Comparison of ENCODE assay signal across 1 cellular context in the genomic region with DNA sequence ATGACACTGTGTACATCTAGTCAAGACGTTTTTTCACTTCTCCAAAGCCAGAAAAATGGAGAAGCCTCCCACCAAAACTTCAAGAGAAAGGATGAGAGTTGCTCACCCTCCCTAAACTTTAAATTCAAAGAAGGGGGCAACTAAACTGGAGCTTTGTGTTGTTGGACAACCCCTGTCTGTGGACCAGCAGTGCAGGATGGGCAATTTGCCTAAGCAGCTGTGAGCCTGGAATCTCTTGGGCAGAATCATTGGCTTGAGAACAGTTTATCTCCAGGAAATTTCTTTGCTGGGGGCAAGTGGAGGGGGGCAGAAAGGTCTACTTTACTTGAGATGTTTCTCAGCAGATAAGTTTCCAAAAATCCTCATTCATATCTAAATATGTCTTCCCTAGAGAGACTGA.
TF ChIP-seq lines count a peak whose summit lies in the region.

No MANE protein-coding gene starts in this region.

TF ChIP-seq in GM12878, 131 proteins besides CTCF, POLR2A, EP300 and RAD21:
- TF ChIP-seq, protein P1, sequence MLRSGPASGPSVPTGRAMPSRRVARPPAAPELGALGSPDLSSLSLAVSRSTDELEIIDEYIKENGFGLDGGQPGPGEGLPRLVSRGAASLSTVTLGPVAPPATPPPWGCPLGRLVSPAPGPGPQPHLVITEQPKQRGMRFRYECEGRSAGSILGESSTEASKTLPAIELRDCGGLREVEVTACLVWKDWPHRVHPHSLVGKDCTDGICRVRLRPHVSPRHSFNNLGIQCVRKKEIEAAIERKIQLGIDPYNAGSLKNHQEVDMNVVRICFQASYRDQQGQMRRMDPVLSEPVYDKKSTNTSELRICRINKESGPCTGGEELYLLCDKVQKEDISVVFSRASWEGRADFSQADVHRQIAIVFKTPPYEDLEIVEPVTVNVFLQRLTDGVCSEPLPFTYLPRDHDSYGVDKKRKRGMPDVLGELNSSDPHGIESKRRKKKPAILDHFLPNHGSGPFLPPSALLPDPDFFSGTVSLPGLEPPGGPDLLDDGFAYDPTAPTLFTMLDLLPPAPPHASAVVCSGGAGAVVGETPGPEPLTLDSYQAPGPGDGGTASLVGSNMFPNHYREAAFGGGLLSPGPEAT (IDR thresholded peaks at IDR 0.05; ENCODE audit: low read depth), result no peak
- TF ChIP-seq ZNF207 (IDR thresholded peaks at IDR 0.05; ENCODE audit: borderline replicate concordance) (no peak), HDGF (IDR thresholded peaks at IDR 0.05) (no peak), JUNB (IDR thresholded peaks at IDR 0.05) (no peak), CREM (IDR thresholded peaks at IDR 0.05; ENCODE audit: low read depth) (no peak), RCOR1 (conservative IDR thresholded peaks at IDR 0.05; ENCODE audit: low read depth, low read length) (no peak), POU2F2 (IDR thresholded peaks at IDR 0.05; ENCODE audit: borderline replicate concordance, low read depth, low read length) (no peak), SMAD5 (IDR thresholded peaks at IDR 0.05; ENCODE audit: low read depth) (no peak), ZNF24 (IDR thresholded peaks at IDR 0.05) (no peak), FOXM1 (IDR thresholded peaks at IDR 0.05; ENCODE audit: low read depth, low read length) (no peak), MYC (IDR thresholded peaks at IDR 0.05; ENCODE audit: insufficient read depth, insufficient read length, insufficient replicate concordance, low read length, severe bottlenecking) (no peak), ZNF217 (IDR thresholded peaks at IDR 0.05) (no peak)
- TF ChIP-seq, protein P2, sequence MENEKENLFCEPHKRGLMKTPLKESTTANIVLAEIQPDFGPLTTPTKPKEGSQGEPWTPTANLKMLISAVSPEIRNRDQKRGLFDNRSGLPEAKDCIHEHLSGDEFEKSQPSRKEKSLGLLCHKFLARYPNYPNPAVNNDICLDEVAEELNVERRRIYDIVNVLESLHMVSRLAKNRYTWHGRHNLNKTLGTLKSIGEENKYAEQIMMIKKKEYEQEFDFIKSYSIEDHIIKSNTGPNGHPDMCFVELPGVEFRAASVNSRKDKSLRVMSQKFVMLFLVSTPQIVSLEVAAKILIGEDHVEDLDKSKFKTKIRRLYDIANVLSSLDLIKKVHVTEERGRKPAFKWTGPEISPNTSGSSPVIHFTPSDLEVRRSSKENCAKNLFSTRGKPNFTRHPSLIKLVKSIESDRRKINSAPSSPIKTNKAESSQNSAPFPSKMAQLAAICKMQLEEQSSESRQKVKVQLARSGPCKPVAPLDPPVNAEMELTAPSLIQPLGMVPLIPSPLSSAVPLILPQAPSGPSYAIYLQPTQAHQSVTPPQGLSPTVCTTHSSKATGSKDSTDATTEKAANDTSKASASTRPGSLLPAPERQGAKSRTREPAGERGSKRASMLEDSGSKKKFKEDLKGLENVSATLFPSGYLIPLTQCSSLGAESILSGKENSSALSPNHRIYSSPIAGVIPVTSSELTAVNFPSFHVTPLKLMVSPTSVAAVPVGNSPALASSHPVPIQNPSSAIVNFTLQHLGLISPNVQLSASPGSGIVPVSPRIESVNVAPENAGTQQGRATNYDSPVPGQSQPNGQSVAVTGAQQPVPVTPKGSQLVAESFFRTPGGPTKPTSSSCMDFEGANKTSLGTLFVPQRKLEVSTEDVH (IDR thresholded peaks at IDR 0.05; ENCODE audit: low read depth, partially characterized antibody), result no peak
- TF ChIP-seq, protein P3, sequence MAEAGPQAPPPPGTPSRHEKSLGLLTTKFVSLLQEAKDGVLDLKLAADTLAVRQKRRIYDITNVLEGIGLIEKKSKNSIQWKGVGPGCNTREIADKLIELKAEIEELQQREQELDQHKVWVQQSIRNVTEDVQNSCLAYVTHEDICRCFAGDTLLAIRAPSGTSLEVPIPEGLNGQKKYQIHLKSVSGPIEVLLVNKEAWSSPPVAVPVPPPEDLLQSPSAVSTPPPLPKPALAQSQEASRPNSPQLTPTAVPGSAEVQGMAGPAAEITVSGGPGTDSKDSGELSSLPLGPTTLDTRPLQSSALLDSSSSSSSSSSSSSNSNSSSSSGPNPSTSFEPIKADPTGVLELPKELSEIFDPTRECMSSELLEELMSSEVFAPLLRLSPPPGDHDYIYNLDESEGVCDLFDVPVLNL (IDR thresholded peaks at IDR 0.05; ENCODE audit: low read depth, low read length), result no peak
- TF ChIP-seq, protein P4, sequence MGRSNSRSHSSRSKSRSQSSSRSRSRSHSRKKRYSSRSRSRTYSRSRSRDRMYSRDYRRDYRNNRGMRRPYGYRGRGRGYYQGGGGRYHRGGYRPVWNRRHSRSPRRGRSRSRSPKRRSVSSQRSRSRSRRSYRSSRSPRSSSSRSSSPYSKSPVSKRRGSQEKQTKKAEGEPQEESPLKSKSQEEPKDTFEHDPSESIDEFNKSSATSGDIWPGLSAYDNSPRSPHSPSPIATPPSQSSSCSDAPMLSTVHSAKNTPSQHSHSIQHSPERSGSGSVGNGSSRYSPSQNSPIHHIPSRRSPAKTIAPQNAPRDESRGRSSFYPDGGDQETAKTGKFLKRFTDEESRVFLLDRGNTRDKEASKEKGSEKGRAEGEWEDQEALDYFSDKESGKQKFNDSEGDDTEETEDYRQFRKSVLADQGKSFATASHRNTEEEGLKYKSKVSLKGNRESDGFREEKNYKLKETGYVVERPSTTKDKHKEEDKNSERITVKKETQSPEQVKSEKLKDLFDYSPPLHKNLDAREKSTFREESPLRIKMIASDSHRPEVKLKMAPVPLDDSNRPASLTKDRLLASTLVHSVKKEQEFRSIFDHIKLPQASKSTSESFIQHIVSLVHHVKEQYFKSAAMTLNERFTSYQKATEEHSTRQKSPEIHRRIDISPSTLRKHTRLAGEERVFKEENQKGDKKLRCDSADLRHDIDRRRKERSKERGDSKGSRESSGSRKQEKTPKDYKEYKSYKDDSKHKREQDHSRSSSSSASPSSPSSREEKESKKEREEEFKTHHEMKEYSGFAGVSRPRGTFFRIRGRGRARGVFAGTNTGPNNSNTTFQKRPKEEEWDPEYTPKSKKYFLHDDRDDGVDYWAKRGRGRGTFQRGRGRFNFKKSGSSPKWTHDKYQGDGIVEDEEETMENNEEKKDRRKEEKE (IDR thresholded peaks at IDR 0.05), result no peak
- TF ChIP-seq, protein P5, sequence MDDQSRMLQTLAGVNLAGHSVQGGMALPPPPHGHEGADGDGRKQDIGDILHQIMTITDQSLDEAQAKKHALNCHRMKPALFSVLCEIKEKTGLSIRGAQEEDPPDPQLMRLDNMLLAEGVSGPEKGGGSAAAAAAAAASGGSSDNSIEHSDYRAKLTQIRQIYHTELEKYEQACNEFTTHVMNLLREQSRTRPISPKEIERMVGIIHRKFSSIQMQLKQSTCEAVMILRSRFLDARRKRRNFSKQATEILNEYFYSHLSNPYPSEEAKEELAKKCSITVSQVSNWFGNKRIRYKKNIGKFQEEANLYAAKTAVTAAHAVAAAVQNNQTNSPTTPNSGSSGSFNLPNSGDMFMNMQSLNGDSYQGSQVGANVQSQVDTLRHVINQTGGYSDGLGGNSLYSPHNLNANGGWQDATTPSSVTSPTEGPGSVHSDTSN (IDR thresholded peaks at IDR 0.05; ENCODE audit: insufficient replicate concordance, low read depth, low read length), result no peak
- TF ChIP-seq, protein P6, sequence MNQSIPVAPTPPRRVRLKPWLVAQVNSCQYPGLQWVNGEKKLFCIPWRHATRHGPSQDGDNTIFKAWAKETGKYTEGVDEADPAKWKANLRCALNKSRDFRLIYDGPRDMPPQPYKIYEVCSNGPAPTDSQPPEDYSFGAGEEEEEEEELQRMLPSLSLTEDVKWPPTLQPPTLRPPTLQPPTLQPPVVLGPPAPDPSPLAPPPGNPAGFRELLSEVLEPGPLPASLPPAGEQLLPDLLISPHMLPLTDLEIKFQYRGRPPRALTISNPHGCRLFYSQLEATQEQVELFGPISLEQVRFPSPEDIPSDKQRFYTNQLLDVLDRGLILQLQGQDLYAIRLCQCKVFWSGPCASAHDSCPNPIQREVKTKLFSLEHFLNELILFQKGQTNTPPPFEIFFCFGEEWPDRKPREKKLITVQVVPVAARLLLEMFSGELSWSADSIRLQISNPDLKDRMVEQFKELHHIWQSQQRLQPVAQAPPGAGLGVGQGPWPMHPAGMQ (IDR thresholded peaks at IDR 0.05; ENCODE audit: borderline replicate concordance), result no peak
TF ChIP-seq in GM12878: peak in this region for 0.
